8 cellular contexts compared by ENCODE assay signal in the genomic region with DNA sequence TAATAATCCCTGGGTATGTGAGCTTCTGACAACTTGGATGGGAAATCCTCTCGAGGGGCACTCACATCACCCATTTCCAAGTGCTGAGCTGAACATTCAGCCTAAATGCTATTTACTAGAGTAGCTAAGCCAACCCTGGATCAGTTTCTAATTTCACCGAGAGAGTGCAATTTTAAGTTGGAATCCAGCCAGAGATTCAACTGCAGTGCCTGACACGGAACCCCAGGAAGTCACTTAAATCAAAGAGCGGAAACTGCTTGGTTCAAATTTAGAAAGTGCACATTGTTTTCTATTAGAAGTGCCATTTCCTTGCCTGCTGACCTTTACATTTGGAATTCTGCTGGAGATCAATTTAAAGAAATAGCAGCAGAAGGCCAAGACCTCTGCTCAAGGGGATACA. TPM values are rescaled to one million over a fixed set of nuclear protein-coding genes. Genes with fewer than 3 reads are reported as not detected.
DNase-seq lines count a peak whose midpoint lies in the region; ATAC-seq and FAIRE-seq lines count a peak whose summit lies in the region.
"Had no signal": no experiment of that assay in that cellular context is flagged by ENCODE, and none has a peak within 500 bp of the region (broad histone marks: within the 10 kb centered on the region; RNA-seq: fewer than 3 reads in every experiment).

No MANE protein-coding gene starts in this region.

- 33 to 34% methylated on average over 4 of the region's 4 CpGs for WGBS in GM23248 (ENCODE audit: low coverage in 1 of 2, low lambda C conversion rate in 2 of 2, missing lambda C conversion rate in 2 of 2), 2 experiments
- WGBS in small intestine, 3 donors = 5 to 7% (median 6%) methylated on average over 4 of the region's 4 CpGs

- no peaks in the 10 kb centered on the region for H3K9me2 ChIP-seq in GM23248 (ENCODE audit: insufficient read depth)

- no peak overlapping the region for H3K4me3 Mint-ChIP-seq in activated CD8-positive, alpha-beta memory T cell treated with anti-CD3 and anti-CD28 coated beads, Interleukin-2, amount 10 ng/mL, durations not matched to agents 7 days and 5 days

- H3K27ac Mint-ChIP-seq in activated CD8-positive, alpha-beta memory T cell treated with anti-CD3 and anti-CD28 coated beads, Interleukin-2, amount 10 ng/mL, durations not matched to agents 7 days and 5 days = no peak overlapping the region

- H3F3A ChIP-seq in GM23248 (ENCODE audit: insufficient read depth) = peaks cover 47% of the 10 kb centered on the region

- H3K27ac ChIP-seq in GM23248 (no peak overlapping the region), small intestine (ENCODE audit: low read depth in 1 of 2, low read length in 1 of 2) (peak overlapping the region in 1 of 2 donors; percentile 56)
- H3K27ac ChIP-seq: ovary had no signal

- DNase-seq in GM23248 = peak; percentile 62
- DNase-seq in NCI-H2227 (lab: John Stamatoyannopoulos, UW; ENCODE audit: unreplicated experiment) = peak; percentile 84
- peak; percentile 93 for DNase-seq in dermis blood vessel endothelial cell
- peak; percentile 49 for DNase-seq in small intestine
- no peak for DNase-seq in activated CD4-positive, CD25-positive, alpha-beta regulatory T cell treated with anti-CD3 and anti-CD28 coated beads, Interleukin-2, amount 50 U/mL, for 72 hours
- no peak for DNase-seq in activated CD8-positive, alpha-beta memory T cell treated with anti-CD3 and anti-CD28 coated beads, Interleukin-2, amount 10 ng/mL, durations not matched to agents 7 days and 5 days
- DNase-seq: ovary had no signal

- peaks cover 52% of the 10 kb centered on the region for H3K4me1 ChIP-seq in GM23248 (ENCODE audit: insufficient read depth)
- H3K4me1 ChIP-seq in small intestine (ENCODE audit: control insufficient read depth in 2 of 2, insufficient read depth in 1 of 2, low read depth in 1 of 2, low read length in 1 of 2) = peaks cover 0 to 29% of the 10 kb centered on the region in 2 donors

- H3K27me3 ChIP-seq in GM23248 (replicated peaks; ENCODE audit: insufficient read depth) (no peaks in the 10 kb centered on the region), small intestine (ENCODE audit: control insufficient read depth in 2 of 2, insufficient read depth in 2 of 2, low read length in 2 of 2) (no peaks in the 10 kb centered on the region)
- H3K27me3 ChIP-seq: ovary had no signal

- H3K36me3 ChIP-seq in GM23248 (ENCODE audit: low read depth) = peaks cover 15% of the 10 kb centered on the region; the same call in 1 of the 2 replicates
- H3K36me3 ChIP-seq in small intestine (ENCODE audit: control insufficient read depth in 2 of 2, insufficient read depth in 2 of 2, low read length in 2 of 2) = no peaks in the 10 kb centered on the region
- H3K36me3 ChIP-seq: ovary had no signal

- H2AFZ ChIP-seq in GM23248 = no peak overlapping the region

- CTCF ChIA-PET in activated CD8-positive, alpha-beta memory T cell treated with anti-CD3 and anti-CD28 coated beads, Interleukin-2, amount 10 ng/mL, durations not matched to agents 7 days and 5 days (lab: Charles Lee) = no interaction called here

- peaks cover 17% of the 10 kb centered on the region for H3K27me3 Mint-ChIP-seq in activated CD8-positive, alpha-beta memory T cell treated with anti-CD3 and anti-CD28 coated beads, Interleukin-2, amount 10 ng/mL, durations not matched to agents 7 days and 5 days

- no peak overlapping the region for H3K9ac ChIP-seq in GM23248

- no peaks in the 10 kb centered on the region for H3K36me3 Mint-ChIP-seq in activated CD8-positive, alpha-beta memory T cell treated with anti-CD3 and anti-CD28 coated beads, Interleukin-2, amount 10 ng/mL, durations not matched to agents 7 days and 5 days

- no peak for ATAC-seq in HG02678 (IDR thresholded peaks at IDR 0.05; ENCODE audit: unreplicated experiment)
- no peak for ATAC-seq in activated CD8-positive, alpha-beta memory T cell treated with anti-CD3 and anti-CD28 coated beads, Interleukin-2, amount 10 ng/mL, durations not matched to agents 7 days and 5 days

- no peaks in the 10 kb centered on the region for H3K9me3 Mint-ChIP-seq in activated CD8-positive, alpha-beta memory T cell treated with anti-CD3 and anti-CD28 coated beads, Interleukin-2, amount 10 ng/mL, durations not matched to agents 7 days and 5 days (ENCODE audit: low read depth)

- H3K4me1 Mint-ChIP-seq in activated CD8-positive, alpha-beta memory T cell treated with anti-CD3 and anti-CD28 coated beads, Interleukin-2, amount 10 ng/mL, durations not matched to agents 7 days and 5 days = peaks cover 7% of the 10 kb centered on the region

- H3K4me3 ChIP-seq in GM23248 = no peak overlapping the region
- no peak overlapping the region for H3K4me3 ChIP-seq in small intestine (ENCODE audit: low read depth in 1 of 2, low read length in 2 of 2)
- H3K4me3 ChIP-seq: ovary had no signal

- peaks cover 7% of the 10 kb centered on the region; the same call in 1 of the 2 replicates for H4K20me1 ChIP-seq in GM23248 (ENCODE audit: insufficient read depth)

- H3K4me2 ChIP-seq in GM23248 (ENCODE audit: unreplicated experiment) = peak overlapping the region; percentile 32

- no peak for FAIRE-seq in small intestine (lab: Jason Lieb, UNC)

- in situ Hi-C loops in GM23248 (cut with MboI) = no loop called here

- H3K9me3 ChIP-seq in GM23248 (ENCODE audit: low read depth) = no peaks in the 10 kb centered on the region
- no peaks in the 10 kb centered on the region for H3K9me3 ChIP-seq in small intestine (ENCODE audit: control insufficient read depth, low read depth)
- H3K9me3 ChIP-seq: ovary had no signal

- peaks cover 100% of the 10 kb centered on the region for H3K79me2 ChIP-seq in GM23248 (ENCODE audit: insufficient read depth)

RNA-seq across cellular contexts. Expression of a gene that starts 8.8 kb away (rescaled TPM):
- total RNA-seq in GM23248 (2014; rRNA removed; shearing (Covaris generic)) = 10.9 and 12.8 TPM in 2 replicates
- polyA plus RNA-seq in GM23248 (2016; fragmentation: Nextera tagmentation; extraction: Ambion mirVana) (8.5 and 9.2 TPM in 2 replicates), small intestine (1 to 10 TPM; 1.4 to 7.9 (median 5.8) TPM)
- 5.5 and 11.9 TPM in 2 replicates for total RNA-seq in dermis blood vessel endothelial cell
- under 1 TPM; 0.09 to 0.14 TPM for total RNA-seq in activated CD8-positive, alpha-beta memory T cell treated with anti-CD3 and anti-CD28 coated beads, Interleukin-2, amount 10 ng/mL, durations not matched to agents 7 days and 5 days

Comparison
In these comparisons a context has a peak if more than half of its experiments do, and no peak if none do; other contexts are left out.
1. DNase-seq: peak in GM23248 (single experiment), NCI-H2227 (single experiment), dermis blood vessel endothelial cell (single experiment) and small intestine (single experiment); none in activated CD4-positive, CD25-positive, alpha-beta regulatory T cell treated with anti-CD3 and anti-CD28 coated beads, Interleukin-2, amount 50 U/mL, for 72 hours (single experiment) and activated CD8-positive, alpha-beta memory T cell treated with anti-CD3 and anti-CD28 coated beads, Interleukin-2, amount 10 ng/mL, durations not matched to agents 7 days and 5 days (single experiment).